20 cellular contexts compared by ENCODE assay signal in the genomic region with DNA sequence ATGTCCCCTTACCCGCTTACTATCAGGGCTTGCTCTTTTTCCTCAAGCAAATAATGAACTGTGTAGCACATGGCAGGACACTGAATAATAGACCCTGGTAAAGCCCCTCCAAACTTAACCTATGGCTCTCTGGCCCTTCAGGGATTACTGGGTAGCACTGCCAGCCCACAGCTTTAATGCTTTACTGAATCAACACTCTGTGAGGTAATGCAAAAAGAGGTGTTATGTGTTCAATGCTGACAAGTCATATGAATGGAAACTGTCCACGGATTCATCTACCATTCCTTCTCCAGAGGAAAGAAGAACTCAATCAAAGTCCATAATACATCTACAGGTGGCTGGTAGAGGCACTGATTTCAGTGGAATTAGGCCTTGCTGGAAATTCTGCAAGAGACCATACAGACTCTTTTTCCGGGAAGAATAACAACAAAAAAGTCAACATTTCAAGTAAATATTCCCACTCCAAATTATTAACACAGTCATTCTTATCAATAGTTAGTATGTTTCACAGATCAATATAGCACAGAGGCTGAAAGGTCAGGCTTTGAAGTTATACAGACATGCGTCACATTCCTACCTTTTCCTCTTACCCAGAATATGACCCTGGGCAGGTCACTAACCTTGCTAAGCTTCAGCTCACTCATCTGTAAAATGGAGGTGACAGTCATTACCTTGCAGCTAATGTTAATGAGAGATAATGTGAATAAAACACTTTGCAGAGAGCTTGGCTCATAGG. TPM values are rescaled to one million over a fixed set of nuclear protein-coding genes. Genes with fewer than 3 reads are reported as not detected.
DNase-seq lines count a peak whose midpoint lies in the region; ATAC-seq, FAIRE-seq and TF ChIP-seq lines count a peak whose summit lies in the region.
"Had no signal": no experiment of that assay in that cellular context is flagged by ENCODE, and none has a peak within 500 bp of the region (broad histone marks: within the 10 kb centered on the region; RNA-seq: fewer than 3 reads in every experiment).

No MANE protein-coding gene starts in this region.

- no peaks in the 10 kb centered on the region for H3K27me3 ChIP-seq in body of pancreas
- no peaks in the 10 kb centered on the region for H3K27me3 ChIP-seq in HepG2 (ENCODE audit: control insufficient read depth in 1 of 2, insufficient read depth in 2 of 2, low read length in 2 of 2)
- H3K27me3 ChIP-seq in pancreas, result no peaks in the 10 kb centered on the region
- H3K27me3 ChIP-seq: BLaER1 treated with 17β-estradiol and CSF1 and Interleukin-3, amounts not matched to agents 10 nM and 100 nM had no signal

- in situ Hi-C loops in HepG2 (cut with HindIII; ENCODE audit: extremely low pct_ligation_motif_present, low pct_unique_long_range_greater_than_20kb), result no loop called here

- peak; percentile 60 for DNase-seq in HuH-7.5 (ENCODE audit: low spot score)
- no peak for DNase-seq in body of pancreas
- DNase-seq in HepG2 (ENCODE audit: low spot score), result peak; percentile 94
- DNase-seq in pancreas, result no peak
- DNase-seq in frontal cortex (ENCODE audit: low spot score in 2 of 2), result no peak
- no peak for DNase-seq in NCI-H1436 treated with DMSO at 0.1 percent for 48 hours (lab: John Stamatoyannopoulos, UW)
- DNase-seq in left cardiac atrium, result no peak
- no peak for DNase-seq in foreskin melanocyte
- DNase-seq: 8988T; CD4-positive, CD25-positive, alpha-beta regulatory T cell; CD8-positive, alpha-beta memory T cell; DMS 273 treated with DMSO at 0.1 percent for 48 hours; DMS53; DND-41; EL; GM23248 had no signal

- no peak for TF ChIP-seq RAD21 in HepG2 (CRISPR knock-in tag; IDR thresholded peaks at IDR 0.05)

- H3K4me3 ChIP-seq in body of pancreas (no peak overlapping the region), HepG2 (replicated peaks in 1 of 3; ENCODE audit: insufficient read depth in 1 of 3, low read depth in 2 of 3, low read length in 3 of 3) (peak overlapping the region in 2 of 3 experiments; percentile 17 to 36; a peak in 1 of 6 replicates), pancreas (no peak overlapping the region)
- H3K4me3 ChIP-seq: BLaER1 treated with 17β-estradiol and CSF1 and Interleukin-3, amounts not matched to agents 10 nM and 100 nM; GM23248; HAP-1 had no signal

- H2AFZ ChIP-seq in HepG2 (ENCODE audit: low read length), result no peak overlapping the region
- H2AFZ ChIP-seq: GM23248 had no signal

- H3K36me3 ChIP-seq in body of pancreas (replicated peaks in 1 of 2; ENCODE audit: insufficient read depth in 1 of 2, low read depth in 2 of 2) (no peaks in the 10 kb centered on the region), HepG2 (replicated peaks in 1 of 2; ENCODE audit: control insufficient read depth in 1 of 2, insufficient read depth in 2 of 2, low read length in 2 of 2) (no peaks in the 10 kb centered on the region), pancreas (no peaks in the 10 kb centered on the region)
- H3K36me3 ChIP-seq: HAP-1 had no signal

- no peaks in the 10 kb centered on the region for H3K79me2 ChIP-seq in HepG2 (ENCODE audit: insufficient read depth, low read length)

- POLR2A ChIA-PET in HepG2 (lab: Yijun Ruan, JAX), result interaction anchor here (0.7 to 2.8 kb wide), 10 partner anchors 8 to 385 kb away, joined by 3 to 54 read pairs (median 4); a partner anchor contains a TSS

- intact Hi-C loops in body of pancreas (cut with DNase I) (no loop called here), HepG2 (cut with micrococcal nuclease; ENCODE audit: unreplicated experiment) (loop anchor here (1.0 to 2.0 kb wide), 2 partner anchors 15 to 80 kb away; a partner anchor contains a TSS), pancreas (cut with DNase I) (no loop called here), left cardiac atrium (cut with DNase I) (no loop called here)

- CTCF ChIA-PET in HepG2 (lab: Yijun Ruan, JAX; ENCODE audit: low intra/inter-chr PET ratio, low total read pairs), result no interaction called here

- peak overlapping the region; percentile 1 to 58 (median 17) for H3K27ac ChIP-seq in body of pancreas
- peak overlapping the region; percentile 95 for H3K27ac ChIP-seq in HepG2 (ENCODE audit: extremely low read length, insufficient read depth, low read length)
- H3K27ac ChIP-seq in pancreas, result peak overlapping the region in 3 of 4 donors; percentile 8 to 75 (median 67)
- H3K27ac ChIP-seq: BLaER1 treated with 17β-estradiol and CSF1 and Interleukin-3, amounts not matched to agents 10 nM and 100 nM; GM23248 had no signal

- H4K20me1 ChIP-seq in HepG2 (ENCODE audit: insufficient read depth, low read length), result no peaks in the 10 kb centered on the region
- H4K20me1 ChIP-seq: BLaER1 treated with 17β-estradiol and CSF1 and Interleukin-3, amounts not matched to agents 10 nM and 100 nM had no signal

- peak overlapping the region; percentile 71 for H3K9ac ChIP-seq in HepG2 (ENCODE audit: insufficient read depth, low read depth, low read length)
- H3K9ac ChIP-seq: BLaER1 treated with 17β-estradiol and CSF1 and Interleukin-3, amounts not matched to agents 10 nM and 100 nM; GM23248 had no signal

- no peak for TF ChIP-seq CTCF in body of pancreas (IDR thresholded peaks at IDR 0.05)
- TF ChIP-seq CTCF in HepG2 (CRISPR knock-in tag; IDR thresholded peaks at IDR 0.05), result no peak
- TF ChIP-seq CTCF in pancreas (IDR thresholded peaks at IDR 0.05), result no peak

- peak; percentile 49 for FAIRE-seq in HepG2 (lab: Jason Lieb, UNC)
- FAIRE-seq in pancreas (lab: Jason Lieb, UNC), result no peak
- no peak for FAIRE-seq in frontal cortex (lab: Jason Lieb, UNC)
- FAIRE-seq: GM12891, GM19239 had no signal

- H3K4me1 ChIP-seq in body of pancreas, result peaks cover 25% of the 10 kb centered on the region
- H3K4me1 ChIP-seq in HepG2 (ENCODE audit: insufficient read depth, low read length), result peaks cover 69% of the 10 kb centered on the region
- peaks cover 10 to 30% (median 20%) of the 10 kb centered on the region in 3 donors for H3K4me1 ChIP-seq in pancreas

- ATAC-seq in body of pancreas, result peak; percentile 48
- ATAC-seq in HepG2, result peak; percentile 93
- ATAC-seq in pancreas, result peak; percentile 52 to 84 (median 84)
- no peak for ATAC-seq in left cardiac atrium

- H3K4me2 ChIP-seq in HepG2 (ENCODE audit: low read depth, low read length), result peak overlapping the region; percentile 66
- H3K4me2 ChIP-seq: BLaER1 treated with 17β-estradiol and CSF1 and Interleukin-3, amounts not matched to agents 10 nM and 100 nM had no signal

- TF ChIP-seq EP300 in HepG2 (IDR thresholded peaks at IDR 0.05; ENCODE audit: low read depth in 2 of 2, low read length in 2 of 2), result peak; percentile 90 to 98; a peak in 3 of 4 replicates
- TF ChIP-seq EP300 in HepG2 (CRISPR knock-in tag; IDR thresholded peaks at IDR 0.05; ENCODE audit: borderline replicate concordance), result peak; percentile 92

- TF ChIP-seq POLR2A in body of pancreas (IDR thresholded peaks at IDR 0.05) (no peak), HepG2 (IDR thresholded peaks at IDR 0.05; ENCODE audit: insufficient read depth in 1 of 2, low read depth in 2 of 2, low read length in 2 of 2) (no peak)

- no TSS peak for BruUV-seq in HepG2 (replicated peaks; lab: Mats Ljungman, UMichigan)

- WGBS in body of pancreas, 2 donors, result 35 to 45% methylated on average over 4 of the region's 4 CpGs
- 2% methylated on average over 4 of the region's 4 CpGs for WGBS in HepG2 (ENCODE audit: low lambda C conversion rate)
- WGBS in pancreas, 2 donors, result 36 to 37% methylated on average over 4 of the region's 4 CpGs

- H3K9me3 ChIP-seq in body of pancreas, result no peaks in the 10 kb centered on the region
- H3K9me3 ChIP-seq in HepG2 (ENCODE audit: low read length), result no peaks in the 10 kb centered on the region
- H3K9me3 ChIP-seq in pancreas, result no peaks in the 10 kb centered on the region
- H3K9me3 ChIP-seq: HAP-1 had no signal

RNA-seq across cellular contexts. Expression of a gene that starts 13.8 kb away (rescaled TPM):
- total RNA-seq in body of pancreas (10 to 100 TPM; 10.9 to 21.8 TPM), HepG2 (2016; rRNA removed; fragmentation: Illumina TruSeq; extraction: Trizol) (0.46 and 1.0 TPM in 2 replicates), pancreas (10 to 100 TPM in 4 of 6 donors, 1 to 10 TPM in 2; 4.7 to 16.8 (median 12.1) TPM), frontal cortex (0.82 TPM), left cardiac atrium (100 to 1,000 TPM; 263 to 351 TPM)
- total RNA-seq in HepG2 (2016; cell fraction: cytosol; rRNA removed; fragmentation: Illumina TruSeq; extraction: Trizol; ENCODE audit: low read depth), result 0.35 and 1.3 TPM in 2 replicates
- 0.97 and 0.98 TPM in 2 replicates for total RNA-seq in HepG2 (2016; cell fraction: insoluble cytoplasmic fraction; rRNA removed; fragmentation: Illumina TruSeq; extraction: Trizol)
- total RNA-seq in HepG2 (2016; cell fraction: membrane; rRNA removed; fragmentation: Illumina TruSeq; extraction: Trizol), result 0.49 and 0.76 TPM in 2 replicates
- 0.47 and 1.3 TPM in 2 replicates for total RNA-seq in HepG2 (2016; cell fraction: nucleus; rRNA removed; fragmentation: Illumina TruSeq; extraction: Trizol)
- polyA plus RNA-seq in HepG2 (2011; rRNA removed) (0.98 and 1.6 TPM in 2 replicates), pancreas (10 to 100 TPM; 14.3 to 18.2 TPM)
- 1.0 and 1.4 TPM in 2 replicates for polyA plus RNA-seq in HepG2 (2011; cell fraction: cytosol; rRNA removed)
- polyA plus RNA-seq in HepG2 (2011; cell fraction: nucleus; rRNA removed), result 3.6 and 4.1 TPM in 2 replicates
- 2.6 and 3.3 TPM in 2 replicates for polyA plus RNA-seq in HepG2 (2012)
- polyA plus RNA-seq in HepG2 (2016; cell fraction: cytosol; fragmentation: Illumina TruSeq; extraction: Trizol; ENCODE audit: low read depth), result 0.16 and 0.17 TPM in 2 replicates
- polyA plus RNA-seq in HepG2 (2016; cell fraction: insoluble cytoplasmic fraction; fragmentation: Illumina TruSeq; extraction: Trizol; ENCODE audit: low read depth), result 0.60 and 0.63 TPM in 2 replicates
- polyA plus RNA-seq in HepG2 (2016; cell fraction: membrane; fragmentation: Illumina TruSeq; extraction: Trizol; ENCODE audit: low read depth), result 0.25 and 0.37 TPM in 2 replicates
- 1.1 and 1.2 TPM in 2 replicates for polyA plus RNA-seq in HepG2 (2016; cell fraction: nucleus; fragmentation: Illumina TruSeq; extraction: Trizol; ENCODE audit: insufficient read depth, low read depth)
- polyA minus RNA-seq in HepG2 (2011; rRNA and poly(A)+ RNA removed; ENCODE audit: low replicate concordance), result 0.75 and 0.82 TPM in 2 replicates
- polyA minus RNA-seq in HepG2 (2011; cell fraction: cytosol; rRNA and poly(A)+ RNA removed), result 0.89 and 0.97 TPM in 2 replicates
- polyA minus RNA-seq in HepG2 (2011; cell fraction: nucleus; rRNA and poly(A)+ RNA removed), result 2.8 and 4.2 TPM in 2 replicates

RNA-seq across cellular contexts. Expression of a gene that starts 14.0 kb away (rescaled TPM):
- total RNA-seq in body of pancreas (100 to 1,000 TPM; 102 to 174 TPM), HepG2 (2016; rRNA removed; fragmentation: Illumina TruSeq; extraction: Trizol) (277 and 357 TPM in 2 replicates), pancreas (100 to 1,000 TPM in 5 of 6 donors, 10 to 100 TPM in 1; 89.6 to 203 (median 105) TPM), frontal cortex (59.1 TPM), left cardiac atrium (100 to 1,000 TPM; 919 to 945 TPM)
- total RNA-seq in HepG2 (2016; cell fraction: cytosol; rRNA removed; fragmentation: Illumina TruSeq; extraction: Trizol; ENCODE audit: low read depth), result 95.1 and 97.4 TPM in 2 replicates
- total RNA-seq in HepG2 (2016; cell fraction: insoluble cytoplasmic fraction; rRNA removed; fragmentation: Illumina TruSeq; extraction: Trizol), result 277 and 377 TPM in 2 replicates
- 78.5 and 96.6 TPM in 2 replicates for total RNA-seq in HepG2 (2016; cell fraction: membrane; rRNA removed; fragmentation: Illumina TruSeq; extraction: Trizol)
- total RNA-seq in HepG2 (2016; cell fraction: nucleus; rRNA removed; fragmentation: Illumina TruSeq; extraction: Trizol), result 143 and 145 TPM in 2 replicates
- polyA plus RNA-seq in HepG2 (2011; rRNA removed) (243 and 261 TPM in 2 replicates), pancreas (100 to 1,000 TPM; 125 to 157 TPM)
- polyA plus RNA-seq in HepG2 (2011; cell fraction: cytosol; rRNA removed), result 156 and 261 TPM in 2 replicates
- polyA plus RNA-seq in HepG2 (2011; cell fraction: nucleus; rRNA removed), result 65.4 and 82.9 TPM in 2 replicates
- 263 and 319 TPM in 2 replicates for polyA plus RNA-seq in HepG2 (2012)
- 53.2 and 57.8 TPM in 2 replicates for polyA plus RNA-seq in HepG2 (2016; cell fraction: cytosol; fragmentation: Illumina TruSeq; extraction: Trizol; ENCODE audit: low read depth)
- 305 and 333 TPM in 2 replicates for polyA plus RNA-seq in HepG2 (2016; cell fraction: insoluble cytoplasmic fraction; fragmentation: Illumina TruSeq; extraction: Trizol; ENCODE audit: low read depth)
- 53.7 and 63.8 TPM in 2 replicates for polyA plus RNA-seq in HepG2 (2016; cell fraction: membrane; fragmentation: Illumina TruSeq; extraction: Trizol; ENCODE audit: low read depth)
- 156 and 160 TPM in 2 replicates for polyA plus RNA-seq in HepG2 (2016; cell fraction: nucleus; fragmentation: Illumina TruSeq; extraction: Trizol; ENCODE audit: insufficient read depth, low read depth)
- 91.9 and 99.7 TPM in 2 replicates for polyA minus RNA-seq in HepG2 (2011; rRNA and poly(A)+ RNA removed; ENCODE audit: low replicate concordance)
- polyA minus RNA-seq in HepG2 (2011; cell fraction: cytosol; rRNA and poly(A)+ RNA removed), result 172 and 198 TPM in 2 replicates
- polyA minus RNA-seq in HepG2 (2011; cell fraction: nucleus; rRNA and poly(A)+ RNA removed), result 130 and 202 TPM in 2 replicates

RNA-seq across cellular contexts. Expression of a gene that starts 28.3 kb away (rescaled TPM):
- total RNA-seq in body of pancreas (100 to 1,000 TPM in 1 of 2 donors, 10 to 100 TPM in 1; 84.7 to 121 TPM), HepG2 (2016; rRNA removed; fragmentation: Illumina TruSeq; extraction: Trizol) (340 and 475 TPM in 2 replicates), pancreas (100 to 1,000 TPM in 2 of 6 donors, 10 to 100 TPM in 4; 63.0 to 195 (median 82.7) TPM), frontal cortex (186 TPM), left cardiac atrium (100 to 1,000 TPM; 161 to 230 TPM)
- 118 and 121 TPM in 2 replicates for total RNA-seq in HepG2 (2016; cell fraction: cytosol; rRNA removed; fragmentation: Illumina TruSeq; extraction: Trizol; ENCODE audit: low read depth)
- 344 and 488 TPM in 2 replicates for total RNA-seq in HepG2 (2016; cell fraction: insoluble cytoplasmic fraction; rRNA removed; fragmentation: Illumina TruSeq; extraction: Trizol)
- 130 and 135 TPM in 2 replicates for total RNA-seq in HepG2 (2016; cell fraction: membrane; rRNA removed; fragmentation: Illumina TruSeq; extraction: Trizol)
- 113 and 117 TPM in 2 replicates for total RNA-seq in HepG2 (2016; cell fraction: nucleus; rRNA removed; fragmentation: Illumina TruSeq; extraction: Trizol)
- polyA plus RNA-seq in HepG2 (2011; rRNA removed) (238 and 265 TPM in 2 replicates), pancreas (100 to 1,000 TPM; 198 to 208 TPM)
- polyA plus RNA-seq in HepG2 (2011; cell fraction: cytosol; rRNA removed), result 202 and 250 TPM in 2 replicates
- polyA plus RNA-seq in HepG2 (2011; cell fraction: nucleus; rRNA removed), result 45.6 and 55.4 TPM in 2 replicates
- polyA plus RNA-seq in HepG2 (2012), result 212 and 213 TPM in 2 replicates
- polyA plus RNA-seq in HepG2 (2016; cell fraction: cytosol; fragmentation: Illumina TruSeq; extraction: Trizol; ENCODE audit: low read depth), result 96.0 and 108 TPM in 2 replicates
- polyA plus RNA-seq in HepG2 (2016; cell fraction: insoluble cytoplasmic fraction; fragmentation: Illumina TruSeq; extraction: Trizol; ENCODE audit: low read depth), result 470 and 496 TPM in 2 replicates
- 102 and 106 TPM in 2 replicates for polyA plus RNA-seq in HepG2 (2016; cell fraction: membrane; fragmentation: Illumina TruSeq; extraction: Trizol; ENCODE audit: low read depth)
- 168 and 175 TPM in 2 replicates for polyA plus RNA-seq in HepG2 (2016; cell fraction: nucleus; fragmentation: Illumina TruSeq; extraction: Trizol; ENCODE audit: insufficient read depth, low read depth)
- polyA minus RNA-seq in HepG2 (2011; rRNA and poly(A)+ RNA removed; ENCODE audit: low replicate concordance), result 114 and 173 TPM in 2 replicates
- polyA minus RNA-seq in HepG2 (2011; cell fraction: cytosol; rRNA and poly(A)+ RNA removed), result 94.2 and 95.6 TPM in 2 replicates
- 30.6 and 55.3 TPM in 2 replicates for polyA minus RNA-seq in HepG2 (2011; cell fraction: nucleus; rRNA and poly(A)+ RNA removed)

Comparison
In these comparisons a context has a peak if more than half of its experiments do, and no peak if none do; other contexts are left out.
1. DNase-seq: peak in HuH-7.5 (single experiment) and HepG2 (single experiment); none in body of pancreas (0 of 4), pancreas (0 of 6), frontal cortex (0 of 2), NCI-H1436 treated with DMSO at 0.1 percent for 48 hours (single experiment), left cardiac atrium (single experiment) and foreskin melanocyte (single experiment).
2. ATAC-seq: peak in body of pancreas (single experiment), HepG2 (single experiment) and pancreas (4 of 4); none in left cardiac atrium (0 of 2).
3. H3K27ac ChIP-seq: peak in every context shown above with its lines; median percentile 95 in HepG2; 67 in pancreas; 17 in body of pancreas.
4. H3K4me3 ChIP-seq: peak in HepG2 (2 of 3); none in body of pancreas (0 of 2) and pancreas (0 of 4).
5. RNA of a gene that starts 13.8 kb away (total RNA-seq): 263 to 351 TPM in left cardiac atrium; 10.9 to 21.8 TPM in body of pancreas, 4.7 to 16.8 TPM in pancreas, 0.82 TPM in frontal cortex (single experiment) and 0.35 to 1.3 TPM in HepG2; every median in the first group is over 10 times any median in the second.